Comparison of ENCODE assay signal across 13 cellular contexts in genomic region chr2:45007961-45008295, GRCh38. TPM values are rescaled to one million over a fixed set of nuclear protein-coding genes. Genes with fewer than 3 reads are reported as not detected.
A peak's percentile ranks its signal among the peaks of the same experiment; 100 is the strongest.
DNase-seq lines count a peak whose midpoint lies in the region; ATAC-seq, FAIRE-seq and TF ChIP-seq lines count a peak whose summit lies in the region.
"Had no signal": no experiment of that assay in that cellular context is flagged by ENCODE, and none has a peak within 500 bp of the region (broad histone marks: within the 10 kb centered on the region; RNA-seq: fewer than 3 reads in every experiment).

No MANE protein-coding gene starts in this region.

- BruUV-seq in Calu3 (replicated peaks; lab: Mats Ljungman, UMichigan), result no TSS peak

- peak overlapping the region in 1 of 10 donors; percentile 56 for H3K27ac ChIP-seq in heart right ventricle
- H3K27ac ChIP-seq: WERI-Rb-1 had no signal

- intact Hi-C loops in heart right ventricle (cut with DNase I), result no loop called here
- intact Hi-C loops in Right ventricle myocardium inferior (cut with DNase I), result no loop called here
- intact Hi-C loops in natural killer cell (cut with micrococcal nuclease), result no loop called here
- intact Hi-C loops in sciatic nerve (cut with DNase I), result no loop called here
- intact Hi-C loops in Calu3 (cut with micrococcal nuclease; ENCODE audit: unreplicated experiment), result no loop called here

- peaks cover 63 to 71% of the 10 kb centered on the region in 2 donors for H3K27me3 Mint-ChIP-seq in natural killer cell (ENCODE audit: low read depth in 2 of 2)
- peaks cover 97% of the 10 kb centered on the region for H3K27me3 Mint-ChIP-seq in type B pancreatic cell
- H3K27me3 Mint-ChIP-seq in Calu3 (ENCODE audit: unreplicated experiment), result peaks cover 68% of the 10 kb centered on the region

- H3K27ac Mint-ChIP-seq in natural killer cell, result no peak overlapping the region
- H3K27ac Mint-ChIP-seq in type B pancreatic cell, result peak overlapping the region; percentile 29
- H3K27ac Mint-ChIP-seq in Calu3 (ENCODE audit: unreplicated experiment), result no peak overlapping the region
- H3K27ac Mint-ChIP-seq: dendritic cell treated with granulocyte-macrophage colony-stimulating factor and Interleukin-4, amounts not matched to agents 40 ng/mL and 50 ng/mL, for 4 days had no signal

- 42 to 45% methylated on average over 6 of the region's 6 CpGs for WGBS in heart right ventricle, 2 donors

- FAIRE-seq in bronchial epithelial cell (lab: Jason Lieb, UNC), result peak; percentile 60
- FAIRE-seq: G401.6 had no signal

- no peaks in the 10 kb centered on the region for H3K36me3 ChIP-seq in heart right ventricle
- H3K36me3 ChIP-seq in bronchial epithelial cell (ENCODE audit: control insufficient read depth, insufficient read depth, low read length), result peaks cover 5% of the 10 kb centered on the region
- H3K36me3 ChIP-seq: WERI-Rb-1 had no signal

- peaks cover 23 to 100% (median 96%) of the 10 kb centered on the region in 7 donors for H3K27me3 ChIP-seq in heart right ventricle
- no peaks in the 10 kb centered on the region for H3K27me3 ChIP-seq in bronchial epithelial cell (ENCODE audit: control insufficient read depth, insufficient read depth, low read length)

- CTCF ChIA-PET in Calu3 (lab: Charles Lee), result interaction anchor here (2.5 kb wide), 1 partner anchor 17 kb away, joined by 7 read pairs; no protein-coding TSS in a partner anchor

- H3K4me1 Mint-ChIP-seq in natural killer cell (peaks cover 11 to 33% of the 10 kb centered on the region in 2 donors), type B pancreatic cell (ENCODE audit: unreplicated experiment) (peaks cover 8% of the 10 kb centered on the region), Calu3 (ENCODE audit: low read depth, unreplicated experiment) (no peaks in the 10 kb centered on the region)

- no peaks in the 10 kb centered on the region for H3K9me3 Mint-ChIP-seq in natural killer cell
- no peaks in the 10 kb centered on the region for H3K9me3 Mint-ChIP-seq in type B pancreatic cell
- H3K9me3 Mint-ChIP-seq in Calu3 (ENCODE audit: low read depth, unreplicated experiment), result no peaks in the 10 kb centered on the region
- H3K9me3 Mint-ChIP-seq: dendritic cell treated with granulocyte-macrophage colony-stimulating factor and Interleukin-4, amounts not matched to agents 40 ng/mL and 50 ng/mL, for 4 days had no signal

- TF ChIP-seq CTCF in heart right ventricle (IDR thresholded peaks at IDR 0.05) (no peak), bronchial epithelial cell (IDR thresholded peaks at IDR 0.05; ENCODE audit: insufficient read depth, low read length, severe bottlenecking) (no peak), natural killer cell (IDR thresholded peaks at IDR 0.05) (no peak), type B pancreatic cell (conservative IDR thresholded peaks at IDR 0.05) (no peak), Calu3 (IDR thresholded peaks at IDR 0.05; ENCODE audit: unreplicated experiment) (no peak)

- H3K9me3 ChIP-seq in heart right ventricle, result no peaks in the 10 kb centered on the region

- peak overlapping the region in 8 of 10 donors; percentile 43 to 59 (median 54) for H3K4me3 ChIP-seq in heart right ventricle
- H3K4me3 ChIP-seq in bronchial epithelial cell (ENCODE audit: low read depth, low read length), result peak overlapping the region; percentile 71

- no peak for ATAC-seq in heart right ventricle
- no peak for ATAC-seq in Right ventricle myocardium inferior
- no peak for ATAC-seq in natural killer cell
- ATAC-seq in sciatic nerve, result no peak

- peaks cover 6 to 68% (median 44%) of the 10 kb centered on the region in 9 donors for H3K4me1 ChIP-seq in heart right ventricle

- H3K36me3 Mint-ChIP-seq in natural killer cell, result no peaks in the 10 kb centered on the region
- peaks cover 18% of the 10 kb centered on the region for H3K36me3 Mint-ChIP-seq in type B pancreatic cell
- peaks cover 13% of the 10 kb centered on the region for H3K36me3 Mint-ChIP-seq in Calu3 (ENCODE audit: insufficient read depth, unreplicated experiment)

- H3K4me3 Mint-ChIP-seq in natural killer cell (peak overlapping the region; percentile 69), type B pancreatic cell (peak overlapping the region; percentile 79), Calu3 (ENCODE audit: low read depth, unreplicated experiment) (no peak overlapping the region)

- DNase-seq in heart right ventricle, result no peak
- no peak for DNase-seq in Right ventricle myocardium inferior (ENCODE audit: missing footprints)
- no peak for DNase-seq in bronchial epithelial cell (ENCODE audit: low read depth)
- DNase-seq in natural killer cell, result no peak
- DNase-seq in type B pancreatic cell (ENCODE audit: extremely low spot score, unreplicated experiment), result no peak
- no peak for DNase-seq in sciatic nerve (ENCODE audit: low spot score)
- no peak for DNase-seq in Calu3
- no peak for DNase-seq in NCI-H2227 treated with DMSO at 0.1 percent for 48 hours (lab: John Stamatoyannopoulos, UW)
- DNase-seq: activated effector memory CD4-positive, alpha-beta T cell treated with anti-CD3 and anti-CD28 coated beads, Interleukin-2, amount 50 U/mL, for 16 hours; WERI-Rb-1 had no signal

RNA-seq across cellular contexts. Expression of gene SIX2, which starts 1.3 kb away (rescaled TPM):
- under 1 TPM; 0.17 to 0.58 (median 0.37) TPM for total RNA-seq in heart right ventricle
- polyA plus RNA-seq in heart right ventricle, result 1 to 10 TPM; 1.1 to 1.9 TPM
- total RNA-seq in Right ventricle myocardium inferior, result 0.65 TPM
- total RNA-seq in bronchial epithelial cell, result 3.7 and 4.2 TPM in 2 replicates
- total RNA-seq in natural killer cell, result not detected
- total RNA-seq in type B pancreatic cell (ENCODE audit: low replicate concordance), result 1.9 and 13.8 TPM in 2 replicates
- total RNA-seq in sciatic nerve, result 3.6 TPM
- not detected in 2 replicates for total RNA-seq in Calu3 (2022)
- polyA plus RNA-seq: smooth muscle cell had no signal
